ENCODE assay signal across 24 cellular contexts in genomic region chr14:30221546-30221945, GRCh38.
A peak's percentile ranks its signal among the peaks of the same experiment; 100 is the strongest.
DNase-seq lines count a peak whose midpoint lies in the region; ATAC-seq, FAIRE-seq and TF ChIP-seq lines count a peak whose summit lies in the region.
"Had no signal": no experiment of that assay in that cellular context is flagged by ENCODE, and none has a peak within 500 bp of the region (broad histone marks: within the 10 kb centered on the region; RNA-seq: fewer than 3 reads in every experiment).

No MANE protein-coding gene starts in this region.

- FAIRE-seq in endothelial cell of umbilical vein (lab: Jason Lieb, UNC) (no peak), GM12892 (lab: Jason Lieb, UNC) (no peak)
- FAIRE-seq: islet of Langerhans had no signal

- TF ChIP-seq CTCF in PC-3 (conservative IDR thresholded peaks at IDR 0.05; ENCODE audit: low read depth, low read length) (no peak), endothelial cell of umbilical vein (IDR thresholded peaks at IDR 0.05; ENCODE audit: extremely low read depth in 1 of 2, insufficient read depth in 1 of 2, low read depth in 1 of 2, low read length in 2 of 2) (no peak), osteoblast (IDR thresholded peaks at IDR 0.05; ENCODE audit: extremely low read depth, low read depth, low read length) (no peak), right atrium auricular region (IDR thresholded peaks at IDR 0.05) (no peak)

- H2AFZ ChIP-seq in PC-3 (ENCODE audit: low read length) (no peak overlapping the region), endothelial cell of umbilical vein (ENCODE audit: low read depth, low read length) (peak overlapping the region; percentile 38), osteoblast (ENCODE audit: low read length) (peak overlapping the region; percentile 52)

- H3K36me3 ChIP-seq in PC-3 (ENCODE audit: low read depth, low read length): no peaks in the 10 kb centered on the region
- H3K36me3 ChIP-seq in endothelial cell of umbilical vein (ENCODE audit: control insufficient read depth in 2 of 2, extremely low read depth in 1 of 2, insufficient read depth in 2 of 2, low read length in 2 of 2): no peaks in the 10 kb centered on the region
- no peaks in the 10 kb centered on the region for H3K36me3 ChIP-seq in osteoblast (ENCODE audit: insufficient read depth, low read length)
- H3K36me3 ChIP-seq in right atrium auricular region: no peaks in the 10 kb centered on the region
- H3K36me3 ChIP-seq: left lung, SJCRH30, stomach, transverse colon had no signal

- peak; percentile 8 for DNase-seq in H4 (ENCODE audit: low spot score)
- no peak for DNase-seq in PC-3
- DNase-seq in endothelial cell of umbilical vein (ENCODE audit: low read depth, low spot score): peak; percentile 57
- DNase-seq in osteoblast (ENCODE audit: insufficient read length, low spot score, missing footprints): no peak
- DNase-seq in stimulated activated naive CD4-positive, alpha-beta T cell (lab: John Stamatoyannopoulos, UW): no peak
- no peak for DNase-seq in GM12892 (ENCODE audit: insufficient read length)
- DNase-seq in right atrium auricular region (ENCODE audit: low spot score): no peak
- DNase-seq: ACHN; activated CD4-positive, CD25-positive, alpha-beta regulatory T cell; activated CD8-positive, alpha-beta memory T cell treated with anti-CD3 and anti-CD28 coated beads, Interleukin-2, amount 10 ng/mL, durations not matched to agents 7 days and 5 days; activated naive CD4-positive, alpha-beta T cell; activated T-cell treated with anti-CD3 and anti-CD28 coated beads, Interleukin-2, amount 50 U/mL, for 72 hours; DMS153; H9; left lung; NCI-H1694 treated with DMSO at 0.1 percent for 48 hours; NCI-H526; SJCRH30; stomach; transverse colon had no signal

- no peaks in the 10 kb centered on the region for H3K9me2 ChIP-seq in PC-3 (replicated peaks; ENCODE audit: low read length)

- BruUV-seq in PC-3 (replicated peaks; lab: Mats Ljungman, UMichigan) (no TSS peak), endothelial cell of umbilical vein (replicated peaks; lab: Mats Ljungman, UMichigan) (no TSS peak)

- H3K4me1 ChIP-seq in PC-3 (ENCODE audit: insufficient read depth, low read length): peaks cover 34% of the 10 kb centered on the region
- H3K4me1 ChIP-seq in endothelial cell of umbilical vein (ENCODE audit: control insufficient read depth, extremely low read depth, insufficient read depth, low read length): peaks cover 47% of the 10 kb centered on the region
- peaks cover 28% of the 10 kb centered on the region for H3K4me1 ChIP-seq in osteoblast (ENCODE audit: insufficient read depth, low read length)
- H3K4me1 ChIP-seq in right atrium auricular region: peaks cover 0 to 21% of the 10 kb centered on the region in 2 donors
- H3K4me1 ChIP-seq: left lung, SJCRH30 had no signal

- H3K27ac ChIP-seq in PC-3 (ENCODE audit: low read length) (no peak overlapping the region), endothelial cell of umbilical vein (ENCODE audit: insufficient read depth, low read depth, low read length) (no peak overlapping the region), osteoblast (ENCODE audit: low read depth, low read length) (no peak overlapping the region), right atrium auricular region (no peak overlapping the region)
- H3K27ac ChIP-seq: left lung, SJCRH30 had no signal

- POLR2A ChIA-PET in PC-3 (lab: Charles Lee; ENCODE audit: unreplicated experiment): interaction anchor here (0.7 kb wide), 1 partner anchor 558 kb away, joined by 4 read pairs; no protein-coding TSS in a partner anchor
- POLR2A ChIA-PET in endothelial cell of umbilical vein (lab: Charles Lee): interaction anchor here (1.6 kb wide), 1 partner anchor 49 kb away, joined by 4 read pairs; no protein-coding TSS in a partner anchor

- TF ChIP-seq POLR2A in endothelial cell of umbilical vein (IDR thresholded peaks at IDR 0.05; ENCODE audit: low read depth, low read length): no peak
- no peak for TF ChIP-seq POLR2A in GM12892 (IDR thresholded peaks at IDR 0.05; ENCODE audit: low read depth, low read length)

- H3F3A ChIP-seq in PC-3 (ENCODE audit: low read length, unreplicated experiment): peaks cover 3% of the 10 kb centered on the region

- no peak overlapping the region for H3K9ac ChIP-seq in PC-3 (ENCODE audit: low read length)
- H3K9ac ChIP-seq in endothelial cell of umbilical vein (replicated peaks; ENCODE audit: extremely low read depth, insufficient read depth, low read length): no peak overlapping the region

- dilution Hi-C loops in endothelial cell of umbilical vein (cut with MboI; ENCODE audit: extremely low pct_ligation_motif_present, low sequenced_read_pairs): no loop called here

- H3K4me2 ChIP-seq in PC-3 (ENCODE audit: low read length): peak overlapping the region; percentile 38
- peak overlapping the region; percentile 19 for H3K4me2 ChIP-seq in endothelial cell of umbilical vein (ENCODE audit: insufficient read depth, low read length)
- peak overlapping the region; percentile 60 for H3K4me2 ChIP-seq in osteoblast (ENCODE audit: insufficient read depth, low read length)

- H3K9me1 ChIP-seq in endothelial cell of umbilical vein (replicated peaks; ENCODE audit: control insufficient read depth, extremely low read depth, insufficient read depth, low read length): no peaks in the 10 kb centered on the region

- H4K20me1 ChIP-seq in PC-3 (ENCODE audit: low read length) (no peaks in the 10 kb centered on the region), endothelial cell of umbilical vein (replicated peaks; ENCODE audit: control insufficient read depth, extremely low read depth, insufficient read depth, low read length) (no peaks in the 10 kb centered on the region), osteoblast (ENCODE audit: insufficient read depth, low read length) (no peaks in the 10 kb centered on the region)

- ATAC-seq in PC-3: no peak
- ATAC-seq in GM19455 (IDR thresholded peaks at IDR 0.05; ENCODE audit: unreplicated experiment): no peak
- ATAC-seq: activated CD8-positive, alpha-beta memory T cell treated with anti-CD3 and anti-CD28 coated beads, Interleukin-2, amount 10 ng/mL, durations not matched to agents 7 days and 5 days; activated T-cell treated with anti-CD3 and anti-CD28 coated beads, Interleukin-2, amount 50 U/mL, for 72 hours; esophagus mucosa; left lung had no signal

- H3K4me3 ChIP-seq in PC-3 (ENCODE audit: low read length): no peak overlapping the region
- H3K4me3 ChIP-seq in endothelial cell of umbilical vein (replicated peaks in 1 of 3; ENCODE audit: insufficient read depth in 1 of 3, low read depth in 1 of 3, low read length in 3 of 3): no peak overlapping the region
- H3K4me3 ChIP-seq in osteoblast (ENCODE audit: insufficient read depth, low read length): peak overlapping the region; percentile 29
- no peak overlapping the region for H3K4me3 ChIP-seq in right atrium auricular region
- H3K4me3 ChIP-seq: coronary artery, left lung, SJCRH30, stomach, transverse colon had no signal

- H3K9me3 ChIP-seq in PC-3 (ENCODE audit: low read length) (no peaks in the 10 kb centered on the region), endothelial cell of umbilical vein (replicated peaks; ENCODE audit: control insufficient read depth, insufficient read depth, low read length) (no peaks in the 10 kb centered on the region), osteoblast (ENCODE audit: low read depth, low read length) (no peaks in the 10 kb centered on the region), right atrium auricular region (no peaks in the 10 kb centered on the region)
- H3K9me3 ChIP-seq: left lung, SJCRH30, stomach, transverse colon had no signal

- H3K27me3 ChIP-seq in PC-3 (ENCODE audit: low read length) (no peaks in the 10 kb centered on the region), endothelial cell of umbilical vein (ENCODE audit: control insufficient read depth in 2 of 2, insufficient read depth in 2 of 2, low read length in 2 of 2) (no peaks in the 10 kb centered on the region), osteoblast (ENCODE audit: insufficient read depth, low read length) (no peaks in the 10 kb centered on the region), right atrium auricular region (no peaks in the 10 kb centered on the region)
- H3K27me3 ChIP-seq: left lung, SJCRH30, stomach, transverse colon had no signal

- CTCF ChIA-PET in PC-3 (lab: Charles Lee): interaction anchor here (1.3 kb wide), 1 partner anchor 49 kb away, joined by 5 read pairs; no protein-coding TSS in a partner anchor
- CTCF ChIA-PET in endothelial cell of umbilical vein (lab: Charles Lee): interaction anchor here (0.7 to 6.2 kb wide), 4 partner anchors 15 to 1470 kb away, joined by 3 to 74 read pairs (median 4); no protein-coding TSS in a partner anchor

- H3K79me2 ChIP-seq in PC-3 (ENCODE audit: low read length) (no peaks in the 10 kb centered on the region), endothelial cell of umbilical vein (ENCODE audit: control insufficient read depth, insufficient read depth, low read length) (no peaks in the 10 kb centered on the region), osteoblast (ENCODE audit: insufficient read depth, low read length) (no peaks in the 10 kb centered on the region)

- intact Hi-C loops in PC-3 (cut with micrococcal nuclease) (loop anchor here (10.0 kb wide), 2 partner anchors 223 to 1567 kb away; no protein-coding TSS in a partner anchor), endothelial cell of umbilical vein (cut with micrococcal nuclease) (loop anchor here (1.0 to 10.0 kb wide), 3 partner anchors 294 to 625 kb away; partner anchors contain the start of genes PRKD1 and SCFD1)

TF ChIP-seq in endothelial cell of umbilical vein, 7 proteins besides CTCF, POLR2A, EP300 and RAD21:
- TF ChIP-seq GATA2 (IDR thresholded peaks at IDR 0.05; ENCODE audit: insufficient read depth, insufficient read length, low read depth, low read length): no peak
- no peak for TF ChIP-seq MYC (IDR thresholded peaks at IDR 0.05; ENCODE audit: low read depth, low read length)
- no peak for TF ChIP-seq JUN (IDR thresholded peaks at IDR 0.05; ENCODE audit: borderline replicate concordance, insufficient read depth, insufficient read length, low read depth)
- TF ChIP-seq POLR2AphosphoS5 (IDR thresholded peaks at IDR 0.05; ENCODE audit: insufficient read depth, low read depth, low read length): no peak
- TF ChIP-seq MAX (IDR thresholded peaks at IDR 0.05; ENCODE audit: insufficient read depth, insufficient read length): no peak
- no peak for TF ChIP-seq EZH2 (IDR thresholded peaks at IDR 0.05; ENCODE audit: borderline replicate concordance, low read depth, low read length, severe bottlenecking)
- no peak for TF ChIP-seq FOS (IDR thresholded peaks at IDR 0.05; ENCODE audit: borderline replicate concordance, insufficient read depth, low read length)

Comparison
In these comparisons a context has a peak if more than half of its experiments do, and no peak if none do; other contexts are left out.
1. DNase-seq: peak in H4 (single experiment) and endothelial cell of umbilical vein (single experiment); none in PC-3 (single experiment), osteoblast (single experiment), stimulated activated naive CD4-positive, alpha-beta T cell (0 of 6), GM12892 (single experiment) and right atrium auricular region (single experiment).
2. Peak in every context shown above with its lines, with median percentiles within 50 percentile points of each other: H3K4me2 ChIP-seq.